ENCODE assay signal across 1 cellular context in the genomic region with DNA sequence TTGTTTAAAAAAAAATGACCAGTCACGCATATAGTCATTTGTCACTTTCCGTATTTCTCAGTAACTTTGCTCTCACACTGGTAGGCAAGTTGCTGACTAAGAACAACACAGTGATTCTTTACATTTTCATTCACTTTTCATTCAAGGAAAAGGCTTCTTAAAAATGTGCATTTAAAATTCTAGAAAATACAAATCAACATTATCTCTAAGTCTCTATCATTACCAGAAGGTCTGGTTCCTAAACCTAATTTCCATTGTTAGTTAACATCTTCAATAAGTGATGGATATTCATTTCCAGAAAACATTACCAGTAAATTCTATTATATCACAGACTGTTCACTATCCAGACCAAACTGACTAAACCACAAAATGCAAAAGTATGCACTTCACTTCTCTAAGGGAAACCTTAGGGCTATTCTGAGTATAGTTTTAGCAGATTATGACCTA.
TF ChIP-seq lines count a peak whose summit lies in the region.

No MANE protein-coding gene starts in this region.

TF ChIP-seq in GM12878, 131 proteins besides CTCF, POLR2A, EP300 and RAD21 (continued from another document and continues in another):
- TF ChIP-seq, protein P1, sequence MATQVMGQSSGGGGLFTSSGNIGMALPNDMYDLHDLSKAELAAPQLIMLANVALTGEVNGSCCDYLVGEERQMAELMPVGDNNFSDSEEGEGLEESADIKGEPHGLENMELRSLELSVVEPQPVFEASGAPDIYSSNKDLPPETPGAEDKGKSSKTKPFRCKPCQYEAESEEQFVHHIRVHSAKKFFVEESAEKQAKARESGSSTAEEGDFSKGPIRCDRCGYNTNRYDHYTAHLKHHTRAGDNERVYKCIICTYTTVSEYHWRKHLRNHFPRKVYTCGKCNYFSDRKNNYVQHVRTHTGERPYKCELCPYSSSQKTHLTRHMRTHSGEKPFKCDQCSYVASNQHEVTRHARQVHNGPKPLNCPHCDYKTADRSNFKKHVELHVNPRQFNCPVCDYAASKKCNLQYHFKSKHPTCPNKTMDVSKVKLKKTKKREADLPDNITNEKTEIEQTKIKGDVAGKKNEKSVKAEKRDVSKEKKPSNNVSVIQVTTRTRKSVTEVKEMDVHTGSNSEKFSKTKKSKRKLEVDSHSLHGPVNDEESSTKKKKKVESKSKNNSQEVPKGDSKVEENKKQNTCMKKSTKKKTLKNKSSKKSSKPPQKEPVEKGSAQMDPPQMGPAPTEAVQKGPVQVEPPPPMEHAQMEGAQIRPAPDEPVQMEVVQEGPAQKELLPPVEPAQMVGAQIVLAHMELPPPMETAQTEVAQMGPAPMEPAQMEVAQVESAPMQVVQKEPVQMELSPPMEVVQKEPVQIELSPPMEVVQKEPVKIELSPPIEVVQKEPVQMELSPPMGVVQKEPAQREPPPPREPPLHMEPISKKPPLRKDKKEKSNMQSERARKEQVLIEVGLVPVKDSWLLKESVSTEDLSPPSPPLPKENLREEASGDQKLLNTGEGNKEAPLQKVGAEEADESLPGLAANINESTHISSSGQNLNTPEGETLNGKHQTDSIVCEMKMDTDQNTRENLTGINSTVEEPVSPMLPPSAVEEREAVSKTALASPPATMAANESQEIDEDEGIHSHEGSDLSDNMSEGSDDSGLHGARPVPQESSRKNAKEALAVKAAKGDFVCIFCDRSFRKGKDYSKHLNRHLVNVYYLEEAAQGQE (IDR thresholded peaks at IDR 0.05; ENCODE audit: low read depth, low read length), result no peak
- TF ChIP-seq, protein P2, sequence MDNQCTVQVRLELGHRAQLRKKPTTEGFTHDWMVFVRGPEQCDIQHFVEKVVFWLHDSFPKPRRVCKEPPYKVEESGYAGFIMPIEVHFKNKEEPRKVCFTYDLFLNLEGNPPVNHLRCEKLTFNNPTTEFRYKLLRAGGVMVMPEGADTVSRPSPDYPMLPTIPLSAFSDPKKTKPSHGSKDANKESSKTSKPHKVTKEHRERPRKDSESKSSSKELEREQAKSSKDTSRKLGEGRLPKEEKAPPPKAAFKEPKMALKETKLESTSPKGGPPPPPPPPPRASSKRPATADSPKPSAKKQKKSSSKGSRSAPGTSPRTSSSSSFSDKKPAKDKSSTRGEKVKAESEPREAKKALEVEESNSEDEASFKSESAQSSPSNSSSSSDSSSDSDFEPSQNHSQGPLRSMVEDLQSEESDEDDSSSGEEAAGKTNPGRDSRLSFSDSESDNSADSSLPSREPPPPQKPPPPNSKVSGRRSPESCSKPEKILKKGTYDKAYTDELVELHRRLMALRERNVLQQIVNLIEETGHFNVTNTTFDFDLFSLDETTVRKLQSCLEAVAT (IDR thresholded peaks at IDR 0.05), result no peak
- peak in 1 of 2 experiments; percentile 30; a peak in 2 of 4 replicates for TF ChIP-seq BHLHE40 (IDR thresholded peaks at IDR 0.05; ENCODE audit: borderline replicate concordance in 1 of 2, low read depth in 2 of 2, low read length in 1 of 2)
- TF ChIP-seq ESRRA (IDR thresholded peaks at IDR 0.05; ENCODE audit: low read length), result no peak
- TF ChIP-seq, protein P3, sequence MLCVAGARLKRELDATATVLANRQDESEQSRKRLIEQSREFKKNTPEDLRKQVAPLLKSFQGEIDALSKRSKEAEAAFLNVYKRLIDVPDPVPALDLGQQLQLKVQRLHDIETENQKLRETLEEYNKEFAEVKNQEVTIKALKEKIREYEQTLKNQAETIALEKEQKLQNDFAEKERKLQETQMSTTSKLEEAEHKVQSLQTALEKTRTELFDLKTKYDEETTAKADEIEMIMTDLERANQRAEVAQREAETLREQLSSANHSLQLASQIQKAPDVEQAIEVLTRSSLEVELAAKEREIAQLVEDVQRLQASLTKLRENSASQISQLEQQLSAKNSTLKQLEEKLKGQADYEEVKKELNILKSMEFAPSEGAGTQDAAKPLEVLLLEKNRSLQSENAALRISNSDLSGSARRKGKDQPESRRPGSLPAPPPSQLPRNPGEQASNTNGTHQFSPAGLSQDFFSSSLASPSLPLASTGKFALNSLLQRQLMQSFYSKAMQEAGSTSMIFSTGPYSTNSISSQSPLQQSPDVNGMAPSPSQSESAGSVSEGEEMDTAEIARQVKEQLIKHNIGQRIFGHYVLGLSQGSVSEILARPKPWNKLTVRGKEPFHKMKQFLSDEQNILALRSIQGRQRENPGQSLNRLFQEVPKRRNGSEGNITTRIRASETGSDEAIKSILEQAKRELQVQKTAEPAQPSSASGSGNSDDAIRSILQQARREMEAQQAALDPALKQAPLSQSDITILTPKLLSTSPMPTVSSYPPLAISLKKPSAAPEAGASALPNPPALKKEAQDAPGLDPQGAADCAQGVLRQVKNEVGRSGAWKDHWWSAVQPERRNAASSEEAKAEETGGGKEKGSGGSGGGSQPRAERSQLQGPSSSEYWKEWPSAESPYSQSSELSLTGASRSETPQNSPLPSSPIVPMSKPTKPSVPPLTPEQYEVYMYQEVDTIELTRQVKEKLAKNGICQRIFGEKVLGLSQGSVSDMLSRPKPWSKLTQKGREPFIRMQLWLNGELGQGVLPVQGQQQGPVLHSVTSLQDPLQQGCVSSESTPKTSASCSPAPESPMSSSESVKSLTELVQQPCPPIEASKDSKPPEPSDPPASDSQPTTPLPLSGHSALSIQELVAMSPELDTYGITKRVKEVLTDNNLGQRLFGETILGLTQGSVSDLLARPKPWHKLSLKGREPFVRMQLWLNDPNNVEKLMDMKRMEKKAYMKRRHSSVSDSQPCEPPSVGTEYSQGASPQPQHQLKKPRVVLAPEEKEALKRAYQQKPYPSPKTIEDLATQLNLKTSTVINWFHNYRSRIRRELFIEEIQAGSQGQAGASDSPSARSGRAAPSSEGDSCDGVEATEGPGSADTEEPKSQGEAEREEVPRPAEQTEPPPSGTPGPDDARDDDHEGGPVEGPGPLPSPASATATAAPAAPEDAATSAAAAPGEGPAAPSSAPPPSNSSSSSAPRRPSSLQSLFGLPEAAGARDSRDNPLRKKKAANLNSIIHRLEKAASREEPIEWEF (IDR thresholded peaks at IDR 0.05; ENCODE audit: insufficient replicate concordance, low read depth, low read length), result no peak
- TF ChIP-seq CBX5 (IDR thresholded peaks at IDR 0.05; ENCODE audit: low read depth), result no peak
- TF ChIP-seq, protein P4, sequence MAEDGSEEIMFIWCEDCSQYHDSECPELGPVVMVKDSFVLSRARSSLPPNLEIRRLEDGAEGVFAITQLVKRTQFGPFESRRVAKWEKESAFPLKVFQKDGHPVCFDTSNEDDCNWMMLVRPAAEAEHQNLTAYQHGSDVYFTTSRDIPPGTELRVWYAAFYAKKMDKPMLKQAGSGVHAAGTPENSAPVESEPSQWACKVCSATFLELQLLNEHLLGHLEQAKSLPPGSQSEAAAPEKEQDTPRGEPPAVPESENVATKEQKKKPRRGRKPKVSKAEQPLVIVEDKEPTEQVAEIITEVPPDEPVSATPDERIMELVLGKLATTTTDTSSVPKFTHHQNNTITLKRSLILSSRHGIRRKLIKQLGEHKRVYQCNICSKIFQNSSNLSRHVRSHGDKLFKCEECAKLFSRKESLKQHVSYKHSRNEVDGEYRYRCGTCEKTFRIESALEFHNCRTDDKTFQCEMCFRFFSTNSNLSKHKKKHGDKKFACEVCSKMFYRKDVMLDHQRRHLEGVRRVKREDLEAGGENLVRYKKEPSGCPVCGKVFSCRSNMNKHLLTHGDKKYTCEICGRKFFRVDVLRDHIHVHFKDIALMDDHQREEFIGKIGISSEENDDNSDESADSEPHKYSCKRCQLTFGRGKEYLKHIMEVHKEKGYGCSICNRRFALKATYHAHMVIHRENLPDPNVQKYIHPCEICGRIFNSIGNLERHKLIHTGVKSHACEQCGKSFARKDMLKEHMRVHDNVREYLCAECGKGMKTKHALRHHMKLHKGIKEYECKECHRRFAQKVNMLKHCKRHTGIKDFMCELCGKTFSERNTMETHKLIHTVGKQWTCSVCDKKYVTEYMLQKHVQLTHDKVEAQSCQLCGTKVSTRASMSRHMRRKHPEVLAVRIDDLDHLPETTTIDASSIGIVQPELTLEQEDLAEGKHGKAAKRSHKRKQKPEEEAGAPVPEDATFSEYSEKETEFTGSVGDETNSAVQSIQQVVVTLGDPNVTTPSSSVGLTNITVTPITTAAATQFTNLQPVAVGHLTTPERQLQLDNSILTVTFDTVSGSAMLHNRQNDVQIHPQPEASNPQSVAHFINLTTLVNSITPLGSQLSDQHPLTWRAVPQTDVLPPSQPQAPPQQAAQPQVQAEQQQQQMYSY (CRISPR knock-in tag; IDR thresholded peaks at IDR 0.05), result no peak
- TF ChIP-seq, protein P5, sequence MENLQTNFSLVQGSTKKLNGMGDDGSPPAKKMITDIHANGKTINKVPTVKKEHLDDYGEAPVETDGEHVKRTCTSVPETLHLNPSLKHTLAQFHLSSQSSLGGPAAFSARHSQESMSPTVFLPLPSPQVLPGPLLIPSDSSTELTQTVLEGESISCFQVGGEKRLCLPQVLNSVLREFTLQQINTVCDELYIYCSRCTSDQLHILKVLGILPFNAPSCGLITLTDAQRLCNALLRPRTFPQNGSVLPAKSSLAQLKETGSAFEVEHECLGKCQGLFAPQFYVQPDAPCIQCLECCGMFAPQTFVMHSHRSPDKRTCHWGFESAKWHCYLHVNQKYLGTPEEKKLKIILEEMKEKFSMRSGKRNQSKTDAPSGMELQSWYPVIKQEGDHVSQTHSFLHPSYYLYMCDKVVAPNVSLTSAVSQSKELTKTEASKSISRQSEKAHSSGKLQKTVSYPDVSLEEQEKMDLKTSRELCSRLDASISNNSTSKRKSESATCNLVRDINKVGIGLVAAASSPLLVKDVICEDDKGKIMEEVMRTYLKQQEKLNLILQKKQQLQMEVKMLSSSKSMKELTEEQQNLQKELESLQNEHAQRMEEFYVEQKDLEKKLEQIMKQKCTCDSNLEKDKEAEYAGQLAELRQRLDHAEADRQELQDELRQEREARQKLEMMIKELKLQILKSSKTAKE (IDR thresholded peaks at IDR 0.05; ENCODE audit: low read depth, poor library complexity, severe bottlenecking), result no peak
- TF ChIP-seq BCL11A (IDR thresholded peaks at IDR 0.05; ENCODE audit: low read depth, low read length), result peak; percentile 92; the same call in 1 of the 2 replicates
- TF ChIP-seq ZNF24 (IDR thresholded peaks at IDR 0.05), result no peak
- TF ChIP-seq NFIC (IDR thresholded peaks at IDR 0.05; ENCODE audit: low read depth, low read length), result peak; percentile 98
- TF ChIP-seq ETV6 (conservative IDR thresholded peaks at IDR 0.05 in 1 of 2, IDR thresholded peaks at IDR 0.05 in 1 of 2; ENCODE audit: borderline replicate concordance in 1 of 2, low read depth in 1 of 2), result peak in 1 of 2 experiments; percentile 55; a peak in 1 of 4 replicates
- TF ChIP-seq PAX5 (IDR thresholded peaks at IDR 0.05; ENCODE audit: borderline replicate concordance, low read depth, low read length), result no peak
- no peak for TF ChIP-seq SREBF1 (IDR thresholded peaks at IDR 0.05; ENCODE audit: low read length)
- TF ChIP-seq, protein P6, sequence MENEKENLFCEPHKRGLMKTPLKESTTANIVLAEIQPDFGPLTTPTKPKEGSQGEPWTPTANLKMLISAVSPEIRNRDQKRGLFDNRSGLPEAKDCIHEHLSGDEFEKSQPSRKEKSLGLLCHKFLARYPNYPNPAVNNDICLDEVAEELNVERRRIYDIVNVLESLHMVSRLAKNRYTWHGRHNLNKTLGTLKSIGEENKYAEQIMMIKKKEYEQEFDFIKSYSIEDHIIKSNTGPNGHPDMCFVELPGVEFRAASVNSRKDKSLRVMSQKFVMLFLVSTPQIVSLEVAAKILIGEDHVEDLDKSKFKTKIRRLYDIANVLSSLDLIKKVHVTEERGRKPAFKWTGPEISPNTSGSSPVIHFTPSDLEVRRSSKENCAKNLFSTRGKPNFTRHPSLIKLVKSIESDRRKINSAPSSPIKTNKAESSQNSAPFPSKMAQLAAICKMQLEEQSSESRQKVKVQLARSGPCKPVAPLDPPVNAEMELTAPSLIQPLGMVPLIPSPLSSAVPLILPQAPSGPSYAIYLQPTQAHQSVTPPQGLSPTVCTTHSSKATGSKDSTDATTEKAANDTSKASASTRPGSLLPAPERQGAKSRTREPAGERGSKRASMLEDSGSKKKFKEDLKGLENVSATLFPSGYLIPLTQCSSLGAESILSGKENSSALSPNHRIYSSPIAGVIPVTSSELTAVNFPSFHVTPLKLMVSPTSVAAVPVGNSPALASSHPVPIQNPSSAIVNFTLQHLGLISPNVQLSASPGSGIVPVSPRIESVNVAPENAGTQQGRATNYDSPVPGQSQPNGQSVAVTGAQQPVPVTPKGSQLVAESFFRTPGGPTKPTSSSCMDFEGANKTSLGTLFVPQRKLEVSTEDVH (IDR thresholded peaks at IDR 0.05; ENCODE audit: low read depth, partially characterized antibody), result no peak
- TF ChIP-seq, protein P7, sequence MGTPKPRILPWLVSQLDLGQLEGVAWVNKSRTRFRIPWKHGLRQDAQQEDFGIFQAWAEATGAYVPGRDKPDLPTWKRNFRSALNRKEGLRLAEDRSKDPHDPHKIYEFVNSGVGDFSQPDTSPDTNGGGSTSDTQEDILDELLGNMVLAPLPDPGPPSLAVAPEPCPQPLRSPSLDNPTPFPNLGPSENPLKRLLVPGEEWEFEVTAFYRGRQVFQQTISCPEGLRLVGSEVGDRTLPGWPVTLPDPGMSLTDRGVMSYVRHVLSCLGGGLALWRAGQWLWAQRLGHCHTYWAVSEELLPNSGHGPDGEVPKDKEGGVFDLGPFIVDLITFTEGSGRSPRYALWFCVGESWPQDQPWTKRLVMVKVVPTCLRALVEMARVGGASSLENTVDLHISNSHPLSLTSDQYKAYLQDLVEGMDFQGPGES (IDR thresholded peaks at IDR 0.05), result no peak
- TF ChIP-seq MTA2 (IDR thresholded peaks at IDR 0.05; ENCODE audit: low read depth), result peak; percentile 74
- TF ChIP-seq MYC (IDR thresholded peaks at IDR 0.05; ENCODE audit: insufficient read depth, insufficient read length, insufficient replicate concordance, low read length, severe bottlenecking), result no peak
- TF ChIP-seq CREM (IDR thresholded peaks at IDR 0.05; ENCODE audit: low read depth), result peak; percentile 89
- TF ChIP-seq, protein P8, sequence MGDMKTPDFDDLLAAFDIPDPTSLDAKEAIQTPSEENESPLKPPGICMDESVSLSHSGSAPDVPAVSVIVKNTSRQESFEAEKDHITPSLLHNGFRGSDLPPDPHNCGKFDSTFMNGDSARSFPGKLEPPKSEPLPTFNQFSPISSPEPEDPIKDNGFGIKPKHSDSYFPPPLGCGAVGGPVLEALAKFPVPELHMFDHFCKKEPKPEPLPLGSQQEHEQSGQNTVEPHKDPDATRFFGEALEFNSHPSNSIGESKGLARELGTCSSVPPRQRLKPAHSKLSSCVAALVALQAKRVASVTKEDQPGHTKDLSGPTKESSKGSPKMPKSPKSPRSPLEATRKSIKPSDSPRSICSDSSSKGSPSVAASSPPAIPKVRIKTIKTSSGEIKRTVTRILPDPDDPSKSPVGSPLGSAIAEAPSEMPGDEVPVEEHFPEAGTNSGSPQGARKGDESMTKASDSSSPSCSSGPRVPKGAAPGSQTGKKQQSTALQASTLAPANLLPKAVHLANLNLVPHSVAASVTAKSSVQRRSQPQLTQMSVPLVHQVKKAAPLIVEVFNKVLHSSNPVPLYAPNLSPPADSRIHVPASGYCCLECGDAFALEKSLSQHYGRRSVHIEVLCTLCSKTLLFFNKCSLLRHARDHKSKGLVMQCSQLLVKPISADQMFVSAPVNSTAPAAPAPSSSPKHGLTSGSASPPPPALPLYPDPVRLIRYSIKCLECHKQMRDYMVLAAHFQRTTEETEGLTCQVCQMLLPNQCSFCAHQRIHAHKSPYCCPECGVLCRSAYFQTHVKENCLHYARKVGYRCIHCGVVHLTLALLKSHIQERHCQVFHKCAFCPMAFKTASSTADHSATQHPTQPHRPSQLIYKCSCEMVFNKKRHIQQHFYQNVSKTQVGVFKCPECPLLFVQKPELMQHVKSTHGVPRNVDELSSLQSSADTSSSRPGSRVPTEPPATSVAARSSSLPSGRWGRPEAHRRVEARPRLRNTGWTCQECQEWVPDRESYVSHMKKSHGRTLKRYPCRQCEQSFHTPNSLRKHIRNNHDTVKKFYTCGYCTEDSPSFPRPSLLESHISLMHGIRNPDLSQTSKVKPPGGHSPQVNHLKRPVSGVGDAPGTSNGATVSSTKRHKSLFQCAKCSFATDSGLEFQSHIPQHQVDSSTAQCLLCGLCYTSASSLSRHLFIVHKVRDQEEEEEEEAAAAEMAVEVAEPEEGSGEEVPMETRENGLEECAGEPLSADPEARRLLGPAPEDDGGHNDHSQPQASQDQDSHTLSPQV (IDR thresholded peaks at IDR 0.05), result no peak
- no peak for TF ChIP-seq IKZF1 (conservative IDR thresholded peaks at IDR 0.05)
- TF ChIP-seq CHD2 (IDR thresholded peaks at IDR 0.05; ENCODE audit: borderline replicate concordance, low read depth, low read length), result no peak
- TF ChIP-seq CBFB (IDR thresholded peaks at IDR 0.05; ENCODE audit: low read depth), result 0 out of 2 replicates have a peak, but pooled peaks have one; percentile 59
- TF ChIP-seq TAF1 (IDR thresholded peaks at IDR 0.05; ENCODE audit: borderline replicate concordance, low read depth, low read length), result no peak
